In genomic region chr15:66842710-66843441, GRCh38 we compare ENCODE assay signal across 1 cellular context.
A peak's percentile ranks its signal among the peaks of the same experiment; 100 is the strongest.
TF ChIP-seq lines count a peak whose summit lies in the region.

No MANE protein-coding gene starts in this region.

TF ChIP-seq in HepG2, 621 proteins besides CTCF, POLR2A, EP300 and RAD21 (continued from another document):
- TF ChIP-seq ARID4A (CRISPR knock-in tag; IDR thresholded peaks at IDR 0.05; ENCODE audit: borderline replicate concordance) = peak; percentile 31; the same call in 1 of the 2 replicates
- no peak for TF ChIP-seq SOX13 (IDR thresholded peaks at IDR 0.05)
- no peak for TF ChIP-seq SOX13 (CRISPR knock-in tag; conservative IDR thresholded peaks at IDR 0.05 in 1 of 2, IDR thresholded peaks at IDR 0.05 in 1 of 2)
- TF ChIP-seq MEIS1 (CRISPR knock-in tag; IDR thresholded peaks at IDR 0.05; ENCODE audit: borderline replicate concordance) = peak; percentile 38; the same call in 1 of the 2 replicates
- TF ChIP-seq FOSL2 (CRISPR knock-in tag; IDR thresholded peaks at IDR 0.05) = 0 out of 2 replicates have a peak, but pooled peaks have one; percentile 26
- no peak for TF ChIP-seq HDAC1 (CRISPR knock-in tag; IDR thresholded peaks at IDR 0.05)
- no peak for TF ChIP-seq TFAP4 (IDR thresholded peaks at IDR 0.05; ENCODE audit: borderline replicate concordance, low read depth)
- TF ChIP-seq PHF8 (CRISPR knock-in tag; IDR thresholded peaks at IDR 0.05) = no peak
- peak; percentile 70 for TF ChIP-seq TGIF2 (CRISPR knock-in tag; IDR thresholded peaks at IDR 0.05)
- peak; percentile 44 for TF ChIP-seq GATAD2A (CRISPR knock-in tag; IDR thresholded peaks at IDR 0.05)
- peak; percentile 39 for TF ChIP-seq ZNF687 (CRISPR knock-in tag; IDR thresholded peaks at IDR 0.05)
- 0 out of 2 replicates have a peak, but pooled peaks have one; percentile 33 for TF ChIP-seq ZBTB26 (CRISPR knock-in tag; IDR thresholded peaks at IDR 0.05; ENCODE audit: borderline replicate concordance)
- no peak for TF ChIP-seq ETS1 (CRISPR knock-in tag; IDR thresholded peaks at IDR 0.05)
- no peak for TF ChIP-seq ZNF615 (CRISPR knock-in tag; IDR thresholded peaks at IDR 0.05; ENCODE audit: borderline replicate concordance)
- TF ChIP-seq ZBTB33 (CRISPR knock-in tag; IDR thresholded peaks at IDR 0.05) = no peak
- peak; percentile 84 for TF ChIP-seq ZNF549 (CRISPR knock-in tag; IDR thresholded peaks at IDR 0.05)
- no peak for TF ChIP-seq ZNF317 (CRISPR knock-in tag; IDR thresholded peaks at IDR 0.05)
- TF ChIP-seq CEBPB (IDR thresholded peaks at IDR 0.05; ENCODE audit: borderline replicate concordance, low read depth, low read length) = peak; percentile 53; the same call in 1 of the 2 replicates
